In genomic region chrX:132010213-132010612, GRCh38 we compare ENCODE assay signal across 3 cellular contexts. TPM values are rescaled to one million over a fixed set of nuclear protein-coding genes. Genes with fewer than 3 reads are reported as not detected.
DNase-seq lines count a peak whose midpoint lies in the region; ATAC-seq, FAIRE-seq and TF ChIP-seq lines count a peak whose summit lies in the region.
"Not testable (repeated sequence)": the region's sequence is repeated elsewhere in the genome, so short reads cannot be mapped to it uniquely, and the experiment has no call there.

No MANE protein-coding gene starts in this region.

- intact Hi-C loops in K562 (cut with micrococcal nuclease): not testable (repeated sequence)

- 54% methylated on average over 2 of the region's 2 CpGs for WGBS in K562 (ENCODE audit: insufficient coverage, low coverage, missing lambda C conversion rate)

- ATAC-seq in K562: not testable (repeated sequence)
- ATAC-seq in foreskin keratinocyte: peak; percentile 38

- H3K27me3 ChIP-seq in K562 (ENCODE audit: control insufficient read depth in 2 of 2, insufficient read depth in 2 of 2, low read length in 2 of 2); foreskin keratinocyte: not testable (repeated sequence)

- not testable (repeated sequence) for H3K9me3 ChIP-seq in HEK293 (ENCODE audit: control insufficient read depth, insufficient read depth, low read depth, low read length); K562 (replicated peaks; ENCODE audit: control insufficient read depth, insufficient read depth, low read depth, low read length)

- POLR2A ChIA-PET in HEK293 (lab: Yijun Ruan, JAX); K562 (lab: Yijun Ruan, JAX): not testable (repeated sequence)

- H2AFZ ChIP-seq in K562 (ENCODE audit: low read depth, low read length): not testable (repeated sequence)

- not testable (repeated sequence) for H3K4me1 ChIP-seq in HEK293 (ENCODE audit: control insufficient read depth, insufficient read depth, low read length); foreskin keratinocyte
- peaks cover 0 to 22% of the 10 kb centered on the region in 2 experiments; a peak in 4 of 5 replicates for H3K4me1 ChIP-seq in K562 (replicated peaks in 1 of 2; ENCODE audit: control insufficient read depth in 2 of 2, insufficient read depth in 2 of 2, low read length in 2 of 2)

- CTCF ChIA-PET in HEK293 (lab: Yijun Ruan, JAX); K562 (lab: Yijun Ruan, JAX; ENCODE audit: low intra/inter-chr PET ratio): not testable (repeated sequence)

- TF ChIP-seq CTCF in HEK293 (tag by site-specific recombination; IDR thresholded peaks at IDR 0.05); K562 (IDR thresholded peaks at IDR 0.05 in 2 of 3, conservative IDR thresholded peaks at IDR 0.05 in 1 of 3; ENCODE audit: insufficient read depth in 2 of 3, low read depth in 1 of 3, low read length in 3 of 3); foreskin keratinocyte (conservative IDR thresholded peaks at IDR 0.05): not testable (repeated sequence)

- H3K79me2 ChIP-seq in K562 (ENCODE audit: control insufficient read depth, insufficient read depth, low read length): not testable (repeated sequence)

- not testable (repeated sequence) for H3K36me3 ChIP-seq in HEK293 (ENCODE audit: control insufficient read depth in 2 of 2, insufficient read depth in 1 of 2, low read length in 2 of 2); K562 (ENCODE audit: control insufficient read depth, insufficient read depth, low read length)

- BruUV-seq in K562 (replicated peaks; lab: Mats Ljungman, UMichigan): not testable (repeated sequence)

- not testable (repeated sequence) for H3K27ac ChIP-seq in HEK293 (ENCODE audit: extremely low read depth, low read depth, low read length); K562 (ENCODE audit: extremely low read depth, low read depth, low read length); foreskin keratinocyte

- not testable (repeated sequence) for H3K4me2 ChIP-seq in K562 (ENCODE audit: insufficient read depth, low read length)

- not testable (repeated sequence) for TF ChIP-seq RAD21 in K562 (CRISPR knock-in tag; conservative IDR thresholded peaks at IDR 0.05 in 1 of 2, IDR thresholded peaks at IDR 0.05 in 1 of 2)

- in situ Hi-C loops in K562 (cut with MboI): not testable (repeated sequence)

- DNase-seq in K562 (ENCODE audit: extremely low read depth in 1 of 4, low spot score in 3 of 4); foreskin keratinocyte: not testable (repeated sequence)

- not testable (repeated sequence) for H3K9ac ChIP-seq in K562 (ENCODE audit: insufficient read depth in 1 of 2, low read depth in 2 of 2, low read length in 2 of 2)

- not testable (repeated sequence) for TF ChIP-seq EP300 in K562 (IDR thresholded peaks at IDR 0.05; ENCODE audit: low read length)

- H3K4me3 ChIP-seq in HEK293 (ENCODE audit: low read depth, low read length); K562: not testable (repeated sequence)

- TF ChIP-seq POLR2A in K562 (conservative IDR thresholded peaks at IDR 0.05): not testable (repeated sequence)

- not testable (repeated sequence) for FAIRE-seq in K562 (lab: Jason Lieb, UNC)

- not testable (repeated sequence) for H4K20me1 ChIP-seq in K562 (replicated peaks; ENCODE audit: control insufficient read depth, insufficient read depth, low read length)

- not testable (repeated sequence) for H3K9me1 ChIP-seq in K562 (ENCODE audit: control insufficient read depth, insufficient read depth, low read length)

TF ChIP-seq in HEK293, 187 proteins besides CTCF, POLR2A, EP300 and RAD21:
- TF ChIP-seq ZNF146 (tag by site-specific recombination; IDR thresholded peaks at IDR 0.05) (peak; percentile 91), ZNF280D (tag by site-specific recombination; IDR thresholded peaks at IDR 0.05) (0 out of 2 replicates have a peak, but pooled peaks have one; percentile 45)

TF ChIP-seq in K562, 482 proteins besides CTCF, POLR2A, EP300 and RAD21:
- TF ChIP-seq KDM1A (IDR thresholded peaks at IDR 0.05) (0 out of 4 replicates have a peak, but pooled peaks of 1 of the 2 experiments have one; percentile 16), BCOR (IDR thresholded peaks at IDR 0.05) (peak; percentile 56; the same call in 1 of the 2 replicates), ZNF146 (CRISPR knock-in tag; IDR thresholded peaks at IDR 0.05; ENCODE audit: unreplicated experiment) (peak; percentile 64)

RNA-seq across cellular contexts. Expression of gene STK26, which starts 12.9 kb away (rescaled TPM):
- total RNA-seq in K562 (2011; cell fraction: chromatin; rRNA removed; ENCODE audit: low replicate concordance): 7.1 and 28.5 TPM in 2 replicates
- total RNA-seq in K562 (2011; cell fraction: nucleolus; rRNA removed): 4.2 and 6.4 TPM in 2 replicates
- total RNA-seq in K562 (2011; cell fraction: nucleoplasm; rRNA removed): 8.8 and 15.3 TPM in 2 replicates
- total RNA-seq in K562 (2014; rRNA removed) (40.8 and 43.4 TPM in 2 replicates), K562 (2014; rRNA removed; fragmentation: Illumina TruSeq; extraction: Trizol) (72.9 and 82.8 TPM in 2 replicates), K562 (2015; rRNA removed; fragmentation: Illumina TruSeq; extraction: Trizol) (66.8 and 72.3 TPM in 2 replicates), K562 (2021) (50.1 and 50.7 TPM in 2 replicates), foreskin keratinocyte (37.6 and 38.4 TPM in 2 replicates)
- polyA plus RNA-seq in K562 (2011; rRNA removed) (29.4 and 50.9 TPM in 2 replicates), K562 (2014; fragmentation: Illumina TruSeq; extraction: Trizol) (53.0 and 64.7 TPM in 2 replicates), K562 (2014; fragmentation: Nextera tagmentation; extraction: Ambion mirVana) (10 to 100 TPM; 28.1 to 29.3 TPM), K562 (2014; rRNA removed) (38.6 and 39.5 TPM in 2 replicates), foreskin keratinocyte (14.4 and 16.6 TPM in 2 replicates)
- polyA plus RNA-seq in K562 (2011; cell fraction: cytosol; rRNA removed): 6.9 and 10.6 TPM in 2 replicates
- polyA plus RNA-seq in K562 (2011; cell fraction: nucleus; rRNA removed): 17.8 and 22.4 TPM in 2 replicates
- 31.4 and 44.2 TPM in 2 replicates for polyA plus RNA-seq in K562 (2012)
- polyA minus RNA-seq in K562 (2011; rRNA and poly(A)+ RNA removed): 33.6 and 42.1 TPM in 2 replicates
- 18.1 and 24.6 TPM in 2 replicates for polyA minus RNA-seq in K562 (2011; cell fraction: cytosol; rRNA and poly(A)+ RNA removed)
- polyA minus RNA-seq in K562 (2011; cell fraction: nucleus; rRNA and poly(A)+ RNA removed): 11.6 and 13.8 TPM in 2 replicates
